Comparison of ENCODE assay signal across 23 cellular contexts in the genomic region with DNA sequence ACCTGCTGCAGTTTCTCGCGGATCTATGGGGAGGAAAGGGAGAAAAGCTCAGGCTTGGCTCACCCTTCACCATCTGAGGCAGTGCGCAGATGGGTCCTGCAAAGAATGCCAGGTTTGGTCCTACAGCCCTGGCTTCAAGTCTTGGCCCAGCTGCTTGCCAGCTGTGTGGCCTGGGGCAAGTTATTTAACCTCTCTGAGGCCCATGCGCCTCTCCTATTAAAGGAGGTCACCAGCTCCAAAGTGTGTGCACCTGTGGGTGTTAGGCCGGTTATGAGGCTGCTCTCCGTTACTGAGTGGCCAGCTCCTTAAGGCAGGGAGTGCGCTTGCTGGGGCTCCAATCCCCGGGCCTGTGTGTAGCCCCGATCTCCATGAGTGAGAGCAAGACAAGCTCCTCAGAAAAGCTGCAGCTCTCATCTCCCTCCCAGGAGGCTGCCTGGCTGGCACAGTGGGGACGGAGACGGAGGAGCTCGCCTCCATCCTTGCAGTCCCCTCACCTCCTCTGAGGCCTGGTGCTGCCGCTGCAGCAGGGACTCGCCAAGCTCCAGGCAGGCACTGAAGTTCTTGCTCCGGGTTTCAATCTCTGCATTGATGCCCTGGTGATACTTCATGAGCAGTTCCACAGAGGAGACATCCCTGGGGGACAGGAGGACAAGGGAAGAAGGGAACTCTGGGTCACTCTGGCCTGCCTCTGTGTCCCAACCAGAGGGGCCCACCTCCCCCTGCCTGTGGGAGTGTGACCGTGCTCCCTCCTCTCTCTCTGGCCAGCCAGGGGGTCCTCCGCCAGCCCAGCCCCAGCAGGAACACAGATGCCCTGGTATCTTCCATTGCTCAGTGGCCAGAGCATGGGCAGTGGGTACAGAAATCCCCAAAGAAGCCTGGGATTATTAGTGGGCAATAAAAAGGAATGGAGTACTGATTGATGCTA.
DNase-seq lines count a peak whose midpoint lies in the region; ATAC-seq, FAIRE-seq and TF ChIP-seq lines count a peak whose summit lies in the region.
"Had no signal": no experiment of that assay in that cellular context is flagged by ENCODE, and none has a peak within 500 bp of the region (broad histone marks: within the 10 kb centered on the region; RNA-seq: fewer than 3 reads in every experiment).

No MANE protein-coding gene starts in this region.

- H3K9me3 ChIP-seq in RWPE2 (ENCODE audit: severe bottlenecking) (no peaks in the 10 kb centered on the region), osteoblast (ENCODE audit: low read depth, low read length) (no peaks in the 10 kb centered on the region), vagina (no peaks in the 10 kb centered on the region), MG63 (no peaks in the 10 kb centered on the region)
- H3K9me3 ChIP-seq: BE2C had no signal

- ATAC-seq in RWPE2 (ENCODE audit: low read depth), result no peak
- ATAC-seq: GM12878, GM23338, HCT116 had no signal

- peak; percentile 57 for DNase-seq in RWPE2 (ENCODE audit: low spot score)
- peak; percentile 72 for DNase-seq in chondrocyte (ENCODE audit: low spot score)
- DNase-seq in osteoblast (ENCODE audit: insufficient read length, low spot score, missing footprints), result peak; percentile 87
- no peak for DNase-seq in urothelium cell line (ENCODE audit: low spot score)
- DNase-seq in vagina (ENCODE audit: extremely low spot score in 2 of 2), result no peak
- DNase-seq in NCI-H446 treated with DMSO at 0.1 percent for 48 hours (lab: John Stamatoyannopoulos, UW), result no peak
- DNase-seq in MG63, result no peak
- DNase-seq: AML-193; BE2C; CD4-positive, alpha-beta T cell; DMS 273 treated with DMSO at 0.1 percent for 48 hours; DMS79; EL; GDM1; H9 had no signal

- H3K4me1 ChIP-seq in RWPE2 (ENCODE audit: insufficient read depth, poor library complexity, severe bottlenecking) (peaks cover 8% of the 10 kb centered on the region), osteoblast (ENCODE audit: insufficient read depth, low read length) (peaks cover 4% of the 10 kb centered on the region), vagina (peaks cover 10% of the 10 kb centered on the region)

- H3K27me3 ChIP-seq in RWPE2 (ENCODE audit: insufficient read depth, poor library complexity, severe bottlenecking) (no peaks in the 10 kb centered on the region), osteoblast (ENCODE audit: insufficient read depth, low read length) (peaks cover 10% of the 10 kb centered on the region), vagina (no peaks in the 10 kb centered on the region), MG63 (no peaks in the 10 kb centered on the region)
- H3K27me3 ChIP-seq: BE2C; BLaER1 treated with 17β-estradiol and CSF1 and Interleukin-3, amounts not matched to agents 10 nM and 100 nM had no signal

- no peaks in the 10 kb centered on the region for H4K20me1 ChIP-seq in osteoblast (ENCODE audit: insufficient read depth, low read length)
- H4K20me1 ChIP-seq: BLaER1 treated with 17β-estradiol and CSF1 and Interleukin-3, amounts not matched to agents 10 nM and 100 nM had no signal

- H3K27ac Mint-ChIP-seq in chondrocyte (ENCODE audit: unreplicated experiment), result no peak overlapping the region
- H3K27ac Mint-ChIP-seq: CD14-positive monocyte; CD4-positive, alpha-beta T cell; GM23338 had no signal

- peaks cover 5% of the 10 kb centered on the region for H3K4me1 Mint-ChIP-seq in chondrocyte (ENCODE audit: low read depth)

- TF ChIP-seq POLR2A in vagina (IDR thresholded peaks at IDR 0.05), result no peak

- H2AFZ ChIP-seq in osteoblast (ENCODE audit: low read length), result no peak overlapping the region
- H2AFZ ChIP-seq: GM23338 had no signal

- H3K4me3 Mint-ChIP-seq in chondrocyte (ENCODE audit: unreplicated experiment), result no peak overlapping the region
- H3K4me3 Mint-ChIP-seq: CD14-positive monocyte; CD4-positive, alpha-beta T cell; CD8-positive, alpha-beta memory T cell; GM23338; H9 had no signal

- H3K4me3 ChIP-seq in RWPE2 (ENCODE audit: severe bottlenecking), result no peak overlapping the region
- H3K4me3 ChIP-seq in osteoblast (ENCODE audit: insufficient read depth, low read length), result no peak overlapping the region
- H3K4me3 ChIP-seq in vagina, result no peak overlapping the region
- H3K4me3 ChIP-seq in MG63, result no peak overlapping the region
- H3K4me3 ChIP-seq: BLaER1 treated with 17β-estradiol and CSF1 and Interleukin-3, amounts not matched to agents 10 nM and 100 nM; GM12878; GM23338 had no signal

- H3K36me3 ChIP-seq in RWPE2 (ENCODE audit: low read depth) (no peaks in the 10 kb centered on the region), osteoblast (ENCODE audit: insufficient read depth, low read length) (no peaks in the 10 kb centered on the region), vagina (no peaks in the 10 kb centered on the region), MG63 (no peaks in the 10 kb centered on the region)
- H3K36me3 ChIP-seq: BE2C; BLaER1 treated with 17β-estradiol and CSF1 and Interleukin-3, amounts not matched to agents 10 nM and 100 nM had no signal

- H3K36me3 Mint-ChIP-seq in chondrocyte (ENCODE audit: low read depth), result peaks cover 3% of the 10 kb centered on the region
- H3K36me3 Mint-ChIP-seq: CD14-positive monocyte; CD8-positive, alpha-beta memory T cell had no signal

- H3K27me3 Mint-ChIP-seq in chondrocyte (ENCODE audit: low read depth), result no peaks in the 10 kb centered on the region
- H3K27me3 Mint-ChIP-seq: CD4-positive, alpha-beta T cell; CD8-positive, alpha-beta memory T cell had no signal

- H3K27ac ChIP-seq in RWPE2 (ENCODE audit: poor library complexity, severe bottlenecking) (no peak overlapping the region), osteoblast (ENCODE audit: low read depth, low read length) (no peak overlapping the region), vagina (no peak overlapping the region)
- H3K27ac ChIP-seq: BLaER1 treated with 17β-estradiol and CSF1 and Interleukin-3, amounts not matched to agents 10 nM and 100 nM had no signal

- no peaks in the 10 kb centered on the region for H3K79me2 ChIP-seq in osteoblast (ENCODE audit: insufficient read depth, low read length)

- TF ChIP-seq CTCF in RWPE2 (IDR thresholded peaks at IDR 0.05; ENCODE audit: poor library complexity, severe bottlenecking) (no peak), chondrocyte (IDR thresholded peaks at IDR 0.05) (no peak), osteoblast (IDR thresholded peaks at IDR 0.05; ENCODE audit: extremely low read depth, low read depth, low read length) (no peak), vagina (IDR thresholded peaks at IDR 0.05) (no peak)

- H3K4me2 ChIP-seq in osteoblast (ENCODE audit: insufficient read depth, low read length), result no peak overlapping the region
- H3K4me2 ChIP-seq: BLaER1 treated with 17β-estradiol and CSF1 and Interleukin-3, amounts not matched to agents 10 nM and 100 nM; GM23338 had no signal

- no peaks in the 10 kb centered on the region for H3K9me3 Mint-ChIP-seq in chondrocyte (ENCODE audit: low read depth)
- H3K9me3 Mint-ChIP-seq: CD4-positive, alpha-beta T cell; CD8-positive, alpha-beta memory T cell had no signal

- intact Hi-C loops in vagina (cut with DNase I), result no loop called here

- FAIRE-seq in urothelium cell line (lab: Jason Lieb, UNC), result peak; percentile 84
- FAIRE-seq: D721Med, GM12878, GM19239 had no signal

Comparison
In these comparisons a context has a peak if more than half of its experiments do, and no peak if none do; other contexts are left out.
1. DNase-seq: peak in RWPE2 (single experiment), chondrocyte (single experiment) and osteoblast (single experiment); none in urothelium cell line (single experiment), vagina (0 of 2), NCI-H446 treated with DMSO at 0.1 percent for 48 hours (single experiment) and MG63 (single experiment).